Comparison of ENCODE assay signal across 3 cellular contexts in the genomic region with DNA sequence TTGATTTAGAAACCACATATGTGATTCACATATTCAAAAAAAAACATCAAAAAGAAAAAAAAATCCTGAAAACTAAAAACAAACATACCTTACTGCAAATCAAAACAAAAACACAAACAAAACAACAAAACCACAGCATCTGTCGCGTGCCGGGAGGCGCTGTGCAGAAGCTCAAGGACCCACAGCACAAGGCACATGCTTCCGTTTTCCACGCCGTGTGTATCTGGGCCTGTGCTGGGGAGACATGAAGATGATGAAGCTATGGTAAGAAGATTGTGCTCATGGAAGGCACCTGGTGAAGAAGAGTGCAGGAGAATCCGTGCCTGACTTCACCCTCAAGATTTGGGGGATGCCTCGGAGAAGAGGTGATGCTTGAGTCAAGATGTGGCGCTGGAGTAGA.
"Had no signal": no experiment of that assay in that cellular context is flagged by ENCODE, and none has a peak within 500 bp of the region (broad histone marks: within the 10 kb centered on the region; RNA-seq: fewer than 3 reads in every experiment).

No MANE protein-coding gene starts in this region.

- H3K4me3 ChIP-seq: GM12878 had no signal

- ATAC-seq: GM12878 had no signal

- DNase-seq: GDM1, GF-D8 had no signal
